Comparison of ENCODE assay signal across 8 cellular contexts in the genomic region with DNA sequence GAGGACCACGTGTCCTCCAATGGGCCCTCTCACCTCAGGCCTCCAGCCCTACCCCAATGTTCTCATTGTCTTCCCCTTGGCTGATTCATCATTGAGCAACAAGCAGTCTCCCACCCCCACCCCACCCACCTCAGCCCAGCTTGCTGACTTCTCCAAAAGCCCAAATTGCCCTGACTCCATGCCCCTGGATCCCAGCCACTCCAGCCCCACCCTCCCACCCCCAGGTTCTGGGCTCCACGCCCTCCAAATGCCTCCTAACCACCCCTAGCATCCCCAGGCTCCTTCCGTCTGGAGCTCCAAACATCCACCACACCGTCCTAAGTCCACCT. TPM values are rescaled to one million over a fixed set of nuclear protein-coding genes. Genes with fewer than 3 reads are reported as not detected.
DNase-seq lines count a peak whose midpoint lies in the region; ATAC-seq and TF ChIP-seq lines count a peak whose summit lies in the region.
"Had no signal": no experiment of that assay in that cellular context is flagged by ENCODE, and none has a peak within 500 bp of the region (broad histone marks: within the 10 kb centered on the region; RNA-seq: fewer than 3 reads in every experiment).

No MANE protein-coding gene starts in this region.

- H3K9me3 ChIP-seq in thyroid gland: no peaks in the 10 kb centered on the region

- TF ChIP-seq CTCF in fibroblast of the aortic adventitia (IDR thresholded peaks at IDR 0.05; ENCODE audit: insufficient read depth, low read length) (no peak), thyroid gland (IDR thresholded peaks at IDR 0.05) (no peak)

- H3K4me1 ChIP-seq in thyroid gland: peaks cover 59 to 72% of the 10 kb centered on the region in 2 donors

- no peak for ATAC-seq in GM19035 (IDR thresholded peaks at IDR 0.05; ENCODE audit: unreplicated experiment)

- WGBS in thyroid gland, 2 donors: 69 to 91% methylated on average over 4 of the region's 4 CpGs

- DNase-seq in NOMO-1 treated with dmso at 0.1 percent for 144 hours (lab: John Stamatoyannopoulos, UW; ENCODE audit: unreplicated experiment) (peak; percentile 19), fibroblast of the aortic adventitia (ENCODE audit: low read depth) (peak; percentile 64), thyroid gland (no peak), NCI-H1092 (lab: John Stamatoyannopoulos, UW) (no peak)
- DNase-seq in activated CD4-positive, CD25-positive, alpha-beta regulatory T cell treated with anti-CD3 and anti-CD28 coated beads, Interleukin-2, amount 50 U/mL, for 72 hours: no peak
- DNase-seq: NCI-H1417; stimulated activated CD4-positive, alpha-beta T cell treated with anti-CD3 and anti-CD28 coated beads, Interleukin-2, amount 100 ng/mL, for 48 hours had no signal

- no peaks in the 10 kb centered on the region for H3K27me3 ChIP-seq in thyroid gland

- intact Hi-C loops in thyroid gland (cut with DNase I): loop anchor here (5.0 kb wide), 1 partner anchor 34 kb away; no protein-coding TSS in a partner anchor

- H3K36me3 ChIP-seq in thyroid gland: peaks cover 14% of the 10 kb centered on the region in 2 donors

- peak overlapping the region; percentile 85 for H3K4me3 ChIP-seq in fibroblast of the aortic adventitia (ENCODE audit: low read depth, low read length)
- no peak overlapping the region for H3K4me3 ChIP-seq in thyroid gland (replicated peaks in 1 of 3)

- H3K27ac ChIP-seq in thyroid gland: peak overlapping the region in 2 of 3 donors; percentile 73 to 78

- no peak for TF ChIP-seq POLR2A in thyroid gland (IDR thresholded peaks at IDR 0.05)

RNA-seq across cellular contexts. Expression of gene S100A16, which starts 1.9 kb away (rescaled TPM):
- 159 and 406 TPM in 2 replicates for total RNA-seq in fibroblast of the aortic adventitia (ENCODE audit: low replicate concordance)
- total RNA-seq in thyroid gland: 100 to 1,000 TPM in 1 of 4 donors, 10 to 100 TPM in 3; 62.7 to 104 (median 76.3) TPM

RNA-seq across cellular contexts. Expression of gene S100A14, which starts 5.1 kb away (rescaled TPM):
- 0.18 TPM in 1 of 2 replicates, not detected in the other for total RNA-seq in fibroblast of the aortic adventitia (ENCODE audit: low replicate concordance)
- 100 to 1,000 TPM; 112 to 175 (median 132) TPM for total RNA-seq in thyroid gland

RNA-seq across cellular contexts. Expression of gene S100A13, which starts 16.3 kb away (rescaled TPM):
- total RNA-seq in fibroblast of the aortic adventitia (ENCODE audit: low replicate concordance): 220 and 296 TPM in 2 replicates
- total RNA-seq in thyroid gland: 100 to 1,000 TPM; 219 to 545 (median 343) TPM

RNA-seq across cellular contexts. Expression of gene S100A1, which starts 17.2 kb away (rescaled TPM):
- total RNA-seq in fibroblast of the aortic adventitia (ENCODE audit: low replicate concordance) (0.54 and 2.9 TPM in 2 replicates), thyroid gland (100 to 1,000 TPM; 139 to 498 (median 231) TPM)

RNA-seq across cellular contexts. Expression of gene CHTOP, which starts 22.9 kb away (rescaled TPM):
- total RNA-seq in fibroblast of the aortic adventitia (ENCODE audit: low replicate concordance): 26.8 and 44.6 TPM in 2 replicates
- total RNA-seq in thyroid gland: 100 to 1,000 TPM in 3 of 4 donors, 10 to 100 TPM in 1; 99.1 to 124 (median 105) TPM

Comparison
In these comparisons a context has a peak if more than half of its experiments do, and no peak if none do; other contexts are left out.
1. DNase-seq: peak in NOMO-1 treated with dmso at 0.1 percent for 144 hours (single experiment) and fibroblast of the aortic adventitia (single experiment); none in thyroid gland (0 of 2), NCI-H1092 (single experiment) and activated CD4-positive, CD25-positive, alpha-beta regulatory T cell treated with anti-CD3 and anti-CD28 coated beads, Interleukin-2, amount 50 U/mL, for 72 hours (single experiment).
2. RNA of gene S100A14, which starts 5.1 kb away (total RNA-seq): 112 to 175 TPM in thyroid gland; 0.18 TPM in fibroblast of the aortic adventitia; every median in the first group is over 10 times any median in the second.